10 cellular contexts compared by ENCODE assay signal in the genomic region with DNA sequence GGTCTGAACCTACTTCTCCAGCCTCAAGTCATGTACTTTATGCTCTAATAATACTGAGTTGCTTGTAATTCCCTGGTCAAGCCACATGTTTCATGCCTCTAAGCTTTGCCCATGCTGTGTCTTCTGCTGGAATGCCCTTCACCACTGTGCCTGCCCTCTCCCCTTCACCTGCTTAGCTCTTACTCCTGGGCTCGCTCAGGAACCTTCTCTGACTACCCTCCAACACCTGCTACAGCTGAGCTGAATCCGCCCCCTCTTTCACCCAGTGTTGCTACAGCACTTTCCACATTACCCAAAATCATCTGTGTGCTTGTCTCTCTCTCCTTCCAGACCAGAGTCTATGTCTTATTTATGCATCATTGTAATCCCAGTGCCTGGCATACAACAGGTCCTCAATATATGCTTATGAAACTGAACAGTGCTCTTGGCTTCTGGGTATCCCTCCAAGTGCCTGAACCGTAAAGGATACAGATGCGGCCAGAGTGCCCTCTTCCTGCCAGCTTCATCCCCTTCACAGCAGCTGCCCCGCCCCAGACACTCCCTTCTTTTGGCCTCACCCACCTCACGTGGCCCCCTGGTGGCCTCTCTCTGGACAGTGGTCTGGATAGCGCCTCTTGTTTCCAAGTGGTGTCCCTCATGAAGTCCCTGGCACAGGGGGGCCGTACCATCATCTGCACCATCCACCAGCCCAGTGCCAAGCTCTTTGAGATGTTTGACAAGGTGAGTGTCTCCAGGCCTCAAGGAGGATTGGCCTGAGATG. TPM values are rescaled to one million over a fixed set of nuclear protein-coding genes. Genes with fewer than 3 reads are reported as not detected.
DNase-seq lines count a peak whose midpoint lies in the region; ATAC-seq, FAIRE-seq and TF ChIP-seq lines count a peak whose summit lies in the region.
"Had no signal": no experiment of that assay in that cellular context is flagged by ENCODE, and none has a peak within 500 bp of the region (broad histone marks: within the 10 kb centered on the region; RNA-seq: fewer than 3 reads in every experiment).

No MANE protein-coding gene starts in this region.

- FAIRE-seq in GM12891 (lab: Jason Lieb, UNC): no peak

- DNase-seq in AG08395 (ENCODE audit: low spot score) (peak; percentile 24), GM12864 (ENCODE audit: low read depth) (no peak), Panc1 (ENCODE audit: low read depth, low spot score) (no peak), foreskin keratinocyte (no peak), GM12891 (ENCODE audit: insufficient read length, low spot score) (no peak), hippocampal formation (lab: John Stamatoyannopoulos, UW) (no peak), NCI-H2107 (lab: John Stamatoyannopoulos, UW) (no peak)
- DNase-seq: NCI-H2171 treated with DMSO at 0.1 percent for 48 hours had no signal

- CTCF ChIA-PET in Panc1 (lab: Charles Lee): interaction anchor here (0.6 to 1.4 kb wide), 2 partner anchors 12 to 40 kb away, joined by 3 to 6 read pairs; no protein-coding TSS in a partner anchor

- H3K27ac ChIP-seq in Panc1 (ENCODE audit: low read length) (no peak overlapping the region), foreskin keratinocyte (no peak overlapping the region)
- H3K27ac ChIP-seq: coronary artery had no signal

- TF ChIP-seq POLR2A in GM12891 (IDR thresholded peaks at IDR 0.05; ENCODE audit: low read depth, low read length): no peak

- no TSS peak for BruUV-seq in Panc1 (replicated peaks; lab: Mats Ljungman, UMichigan)

- no peaks in the 10 kb centered on the region for H3K36me3 ChIP-seq in Panc1 (ENCODE audit: control insufficient read depth, insufficient read depth, low read length)

- no peak overlapping the region for H3K4me3 ChIP-seq in GM12864 (ENCODE audit: low read depth, low read length)
- H3K4me3 ChIP-seq in Panc1 (ENCODE audit: low read depth in 2 of 2, low read length in 2 of 2): no peak overlapping the region
- H3K4me3 ChIP-seq: coronary artery had no signal

- in situ Hi-C loops in Panc1 (cut with HindIII; ENCODE audit: low pct_unique_long_range_greater_than_20kb, low sequenced_read_pairs): no loop called here

- no peaks in the 10 kb centered on the region for H3K9me3 ChIP-seq in Panc1 (ENCODE audit: control insufficient read depth, insufficient read depth, low read depth, low read length)

- H3K4me1 ChIP-seq in Panc1 (ENCODE audit: control insufficient read depth, insufficient read depth, low read length): no peaks in the 10 kb centered on the region
- H3K4me1 ChIP-seq in foreskin keratinocyte: no peaks in the 10 kb centered on the region

- intact Hi-C loops in Panc1 (cut with micrococcal nuclease; ENCODE audit: unreplicated experiment): no loop called here

- POLR2A ChIA-PET in Panc1 (lab: Charles Lee): interaction anchor here (0.5 kb wide), 1 partner anchor 162 kb away, joined by 3 read pairs; no protein-coding TSS in a partner anchor

- peak; percentile 69 for ATAC-seq in Panc1
- ATAC-seq in foreskin keratinocyte: no peak
- ATAC-seq in HG02852 (IDR thresholded peaks at IDR 0.05; ENCODE audit: unreplicated experiment): no peak

- TF ChIP-seq CTCF in GM12864 (IDR thresholded peaks at IDR 0.05; ENCODE audit: low read depth, low read length, missing control alignments) (peak; percentile 2), Panc1 (IDR thresholded peaks at IDR 0.05) (no peak), foreskin keratinocyte (conservative IDR thresholded peaks at IDR 0.05) (peak; percentile 1)

- H3K27me3 ChIP-seq in Panc1 (ENCODE audit: control insufficient read depth, insufficient read depth, low read length) (no peaks in the 10 kb centered on the region), foreskin keratinocyte (peaks cover 7% of the 10 kb centered on the region)

TF ChIP-seq in GM12891, 5 proteins besides CTCF, POLR2A, EP300 and RAD21:
- TF ChIP-seq TAF1 (IDR thresholded peaks at IDR 0.05; ENCODE audit: low read depth, low read length): no peak
- no peak for TF ChIP-seq SPI1 (IDR thresholded peaks at IDR 0.05; ENCODE audit: low read depth, low read length)
- no peak for TF ChIP-seq POLR2AphosphoS5 (IDR thresholded peaks at IDR 0.05; ENCODE audit: low read depth, low read length)
- no peak for TF ChIP-seq POU2F2 (IDR thresholded peaks at IDR 0.05; ENCODE audit: low read depth, low read length)

RNA-seq across cellular contexts. Expression of gene ABCG4, which starts 7.1 kb away (rescaled TPM):
- total RNA-seq in Panc1 (2021; ENCODE audit: unreplicated experiment) (0.39 TPM), foreskin keratinocyte (0.46 and 0.51 TPM in 2 replicates)
- 0.76 TPM for polyA plus RNA-seq in Panc1 (2012; ENCODE audit: insufficient read length)
- polyA plus RNA-seq in foreskin keratinocyte: 0.27 and 0.34 TPM in 2 replicates
- not detected for polyA plus RNA-seq in GM12891 (2012; ENCODE audit: low read depth, missing spikeins)

RNA-seq across cellular contexts. Expression of gene NLRX1, which starts 12.6 kb away (rescaled TPM):
- total RNA-seq in Panc1 (2021; ENCODE audit: unreplicated experiment) (25.2 TPM), foreskin keratinocyte (9.9 and 12.6 TPM in 2 replicates)
- 29.2 TPM for polyA plus RNA-seq in Panc1 (2012; ENCODE audit: insufficient read length)
- polyA plus RNA-seq in foreskin keratinocyte: 6.5 and 7.3 TPM in 2 replicates
- 8.2 TPM for polyA plus RNA-seq in GM12891 (2012; ENCODE audit: low read depth, missing spikeins)

RNA-seq across cellular contexts. Expression of gene NHERF4, which starts 29.4 kb away (rescaled TPM):
- total RNA-seq in Panc1 (2021; ENCODE audit: unreplicated experiment) (0.23 TPM), foreskin keratinocyte (not detected in 2 replicates)
- not detected for polyA plus RNA-seq in Panc1 (2012; ENCODE audit: insufficient read length)
- polyA plus RNA-seq in foreskin keratinocyte: not detected in 2 replicates
- polyA plus RNA-seq in GM12891 (2012; ENCODE audit: low read depth, missing spikeins): not detected

RNA-seq across cellular contexts. Expression of gene HINFP, which starts 34.5 kb away (rescaled TPM):
- total RNA-seq in Panc1 (2021; ENCODE audit: unreplicated experiment) (52.7 TPM), foreskin keratinocyte (10.1 and 10.2 TPM in 2 replicates)
- 34.0 TPM for polyA plus RNA-seq in Panc1 (2012; ENCODE audit: insufficient read length)
- polyA plus RNA-seq in foreskin keratinocyte: 8.7 and 8.9 TPM in 2 replicates
- 9.4 TPM for polyA plus RNA-seq in GM12891 (2012; ENCODE audit: low read depth, missing spikeins)

RNA-seq across cellular contexts. Expression of gene C2CD2L, which starts 48.8 kb away (rescaled TPM):
- total RNA-seq in Panc1 (2021; ENCODE audit: unreplicated experiment) (10.1 TPM), foreskin keratinocyte (6.8 and 7.5 TPM in 2 replicates)
- polyA plus RNA-seq in Panc1 (2012; ENCODE audit: insufficient read length): 11.3 TPM
- 5.5 and 5.9 TPM in 2 replicates for polyA plus RNA-seq in foreskin keratinocyte
- 3.7 TPM for polyA plus RNA-seq in GM12891 (2012; ENCODE audit: low read depth, missing spikeins)
